1 cellular context compared by ENCODE assay signal in genomic region chr2:27211943-27212625, GRCh38.
TF ChIP-seq lines count a peak whose summit lies in the region.

Gene ATRAID (plus strand): TSS chr2:27212041. CDS start chr2:27212369, 328 bp downstream.
Gene SLC5A6 (minus strand): TSS chr2:27212268. CDS start chr2:27207650, 4,618 bp downstream.

TF ChIP-seq in HepG2, 621 proteins besides CTCF, POLR2A, EP300 and RAD21 (continued from another document and continues in another):
- TF ChIP-seq, protein P1, sequence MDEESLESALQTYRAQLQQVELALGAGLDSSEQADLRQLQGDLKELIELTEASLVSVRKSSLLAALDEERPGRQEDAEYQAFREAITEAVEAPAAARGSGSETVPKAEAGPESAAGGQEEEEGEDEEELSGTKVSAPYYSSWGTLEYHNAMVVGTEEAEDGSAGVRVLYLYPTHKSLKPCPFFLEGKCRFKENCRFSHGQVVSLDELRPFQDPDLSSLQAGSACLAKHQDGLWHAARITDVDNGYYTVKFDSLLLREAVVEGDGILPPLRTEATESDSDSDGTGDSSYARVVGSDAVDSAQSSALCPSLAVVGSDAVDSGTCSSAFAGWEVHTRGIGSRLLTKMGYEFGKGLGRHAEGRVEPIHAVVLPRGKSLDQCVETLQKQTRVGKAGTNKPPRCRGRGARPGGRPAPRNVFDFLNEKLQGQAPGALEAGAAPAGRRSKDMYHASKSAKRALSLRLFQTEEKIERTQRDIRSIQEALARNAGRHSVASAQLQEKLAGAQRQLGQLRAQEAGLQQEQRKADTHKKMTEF (CRISPR knock-in tag; IDR thresholded peaks at IDR 0.05): peak; percentile 76
- peak; percentile 79; the same call in 1 of the 2 replicates for TF ChIP-seq AHR (CRISPR knock-in tag; IDR thresholded peaks at IDR 0.05)
- TF ChIP-seq HOXA9 (CRISPR knock-in tag; IDR thresholded peaks at IDR 0.05; ENCODE audit: borderline replicate concordance): peak; percentile 65; the same call in 1 of the 2 replicates
- peak; percentile 58 for TF ChIP-seq ZNF883 (CRISPR knock-in tag; IDR thresholded peaks at IDR 0.05; ENCODE audit: not compliant biosample characterization)
- TF ChIP-seq SIN3A (IDR thresholded peaks at IDR 0.05; ENCODE audit: borderline replicate concordance, low read depth, low read length): peak; percentile 91; the same call in 1 of the 2 replicates
- peak; percentile 60; the same call in 1 of the 2 replicates for TF ChIP-seq ZBTB38 (CRISPR knock-in tag; IDR thresholded peaks at IDR 0.05)
- 0 out of 2 replicates have a peak, but pooled peaks have one; percentile 48 for TF ChIP-seq ZNF160 (CRISPR knock-in tag; IDR thresholded peaks at IDR 0.05)
- peak; percentile 89; the same call in 1 of the 2 replicates for TF ChIP-seq ZNF446 (CRISPR knock-in tag; IDR thresholded peaks at IDR 0.05)
- TF ChIP-seq ZNF275 (CRISPR knock-in tag; IDR thresholded peaks at IDR 0.05; ENCODE audit: borderline replicate concordance): peak; percentile 48; the same call in 1 of the 2 replicates
- TF ChIP-seq, protein P2, sequence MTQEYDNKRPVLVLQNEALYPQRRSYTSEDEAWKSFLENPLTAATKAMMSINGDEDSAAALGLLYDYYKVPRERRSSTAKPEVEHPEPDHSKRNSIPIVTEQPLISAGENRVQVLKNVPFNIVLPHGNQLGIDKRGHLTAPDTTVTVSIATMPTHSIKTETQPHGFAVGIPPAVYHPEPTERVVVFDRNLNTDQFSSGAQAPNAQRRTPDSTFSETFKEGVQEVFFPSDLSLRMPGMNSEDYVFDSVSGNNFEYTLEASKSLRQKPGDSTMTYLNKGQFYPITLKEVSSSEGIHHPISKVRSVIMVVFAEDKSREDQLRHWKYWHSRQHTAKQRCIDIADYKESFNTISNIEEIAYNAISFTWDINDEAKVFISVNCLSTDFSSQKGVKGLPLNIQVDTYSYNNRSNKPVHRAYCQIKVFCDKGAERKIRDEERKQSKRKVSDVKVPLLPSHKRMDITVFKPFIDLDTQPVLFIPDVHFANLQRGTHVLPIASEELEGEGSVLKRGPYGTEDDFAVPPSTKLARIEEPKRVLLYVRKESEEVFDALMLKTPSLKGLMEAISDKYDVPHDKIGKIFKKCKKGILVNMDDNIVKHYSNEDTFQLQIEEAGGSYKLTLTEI (CRISPR knock-in tag; conservative IDR thresholded peaks at IDR 0.05): no peak
- TF ChIP-seq KLF9 (CRISPR knock-in tag; IDR thresholded peaks at IDR 0.05; ENCODE audit: low read depth): peak; percentile 73; the same call in 1 of the 2 replicates
- TF ChIP-seq, protein P3, sequence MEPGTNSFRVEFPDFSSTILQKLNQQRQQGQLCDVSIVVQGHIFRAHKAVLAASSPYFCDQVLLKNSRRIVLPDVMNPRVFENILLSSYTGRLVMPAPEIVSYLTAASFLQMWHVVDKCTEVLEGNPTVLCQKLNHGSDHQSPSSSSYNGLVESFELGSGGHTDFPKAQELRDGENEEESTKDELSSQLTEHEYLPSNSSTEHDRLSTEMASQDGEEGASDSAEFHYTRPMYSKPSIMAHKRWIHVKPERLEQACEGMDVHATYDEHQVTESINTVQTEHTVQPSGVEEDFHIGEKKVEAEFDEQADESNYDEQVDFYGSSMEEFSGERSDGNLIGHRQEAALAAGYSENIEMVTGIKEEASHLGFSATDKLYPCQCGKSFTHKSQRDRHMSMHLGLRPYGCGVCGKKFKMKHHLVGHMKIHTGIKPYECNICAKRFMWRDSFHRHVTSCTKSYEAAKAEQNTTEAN (CRISPR knock-in tag; conservative IDR thresholded peaks at IDR 0.05): peak; percentile 65
- no peak for TF ChIP-seq ZBTB37 (CRISPR knock-in tag; IDR thresholded peaks at IDR 0.05)
- peak; percentile 94; the same call in 1 of the 2 replicates for TF ChIP-seq ZNF138 (CRISPR knock-in tag; IDR thresholded peaks at IDR 0.05; ENCODE audit: low read depth)
- no peak; the same call in 1 of the 2 replicates for TF ChIP-seq ZNF678 (CRISPR knock-in tag; IDR thresholded peaks at IDR 0.05)
- no peak for TF ChIP-seq ZNF12 (CRISPR knock-in tag; IDR thresholded peaks at IDR 0.05)
- TF ChIP-seq NKX3-1 (CRISPR knock-in tag; IDR thresholded peaks at IDR 0.05): peak; percentile 77
- no peak for TF ChIP-seq TCF12 (IDR thresholded peaks at IDR 0.05)
- no peak for TF ChIP-seq TCF12 (CRISPR knock-in tag; IDR thresholded peaks at IDR 0.05)
- TF ChIP-seq, protein P4, sequence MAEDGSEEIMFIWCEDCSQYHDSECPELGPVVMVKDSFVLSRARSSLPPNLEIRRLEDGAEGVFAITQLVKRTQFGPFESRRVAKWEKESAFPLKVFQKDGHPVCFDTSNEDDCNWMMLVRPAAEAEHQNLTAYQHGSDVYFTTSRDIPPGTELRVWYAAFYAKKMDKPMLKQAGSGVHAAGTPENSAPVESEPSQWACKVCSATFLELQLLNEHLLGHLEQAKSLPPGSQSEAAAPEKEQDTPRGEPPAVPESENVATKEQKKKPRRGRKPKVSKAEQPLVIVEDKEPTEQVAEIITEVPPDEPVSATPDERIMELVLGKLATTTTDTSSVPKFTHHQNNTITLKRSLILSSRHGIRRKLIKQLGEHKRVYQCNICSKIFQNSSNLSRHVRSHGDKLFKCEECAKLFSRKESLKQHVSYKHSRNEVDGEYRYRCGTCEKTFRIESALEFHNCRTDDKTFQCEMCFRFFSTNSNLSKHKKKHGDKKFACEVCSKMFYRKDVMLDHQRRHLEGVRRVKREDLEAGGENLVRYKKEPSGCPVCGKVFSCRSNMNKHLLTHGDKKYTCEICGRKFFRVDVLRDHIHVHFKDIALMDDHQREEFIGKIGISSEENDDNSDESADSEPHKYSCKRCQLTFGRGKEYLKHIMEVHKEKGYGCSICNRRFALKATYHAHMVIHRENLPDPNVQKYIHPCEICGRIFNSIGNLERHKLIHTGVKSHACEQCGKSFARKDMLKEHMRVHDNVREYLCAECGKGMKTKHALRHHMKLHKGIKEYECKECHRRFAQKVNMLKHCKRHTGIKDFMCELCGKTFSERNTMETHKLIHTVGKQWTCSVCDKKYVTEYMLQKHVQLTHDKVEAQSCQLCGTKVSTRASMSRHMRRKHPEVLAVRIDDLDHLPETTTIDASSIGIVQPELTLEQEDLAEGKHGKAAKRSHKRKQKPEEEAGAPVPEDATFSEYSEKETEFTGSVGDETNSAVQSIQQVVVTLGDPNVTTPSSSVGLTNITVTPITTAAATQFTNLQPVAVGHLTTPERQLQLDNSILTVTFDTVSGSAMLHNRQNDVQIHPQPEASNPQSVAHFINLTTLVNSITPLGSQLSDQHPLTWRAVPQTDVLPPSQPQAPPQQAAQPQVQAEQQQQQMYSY (CRISPR knock-in tag; IDR thresholded peaks at IDR 0.05): peak; percentile 58; the same call in 1 of the 2 replicates
- no peak; the same call in 1 of the 2 replicates for TF ChIP-seq ARHGAP35 (CRISPR knock-in tag; IDR thresholded peaks at IDR 0.05; ENCODE audit: borderline replicate concordance)
- peak; percentile 31; the same call in 1 of the 2 replicates for TF ChIP-seq HBP1 (CRISPR knock-in tag; IDR thresholded peaks at IDR 0.05; ENCODE audit: low read depth)
- no peak; the same call in 1 of the 2 replicates for TF ChIP-seq KLF15 (CRISPR knock-in tag; IDR thresholded peaks at IDR 0.05; ENCODE audit: borderline replicate concordance)
- TF ChIP-seq ATF1 (CRISPR knock-in tag; IDR thresholded peaks at IDR 0.05): no peak
- TF ChIP-seq, protein P5, sequence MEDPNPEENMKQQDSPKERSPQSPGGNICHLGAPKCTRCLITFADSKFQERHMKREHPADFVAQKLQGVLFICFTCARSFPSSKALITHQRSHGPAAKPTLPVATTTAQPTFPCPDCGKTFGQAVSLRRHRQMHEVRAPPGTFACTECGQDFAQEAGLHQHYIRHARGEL (CRISPR knock-in tag; IDR thresholded peaks at IDR 0.05): no peak
- peak; percentile 71; the same call in 1 of the 2 replicates for TF ChIP-seq ZSCAN30 (CRISPR knock-in tag; IDR thresholded peaks at IDR 0.05)
- no peak for TF ChIP-seq ZNF839 (CRISPR knock-in tag; IDR thresholded peaks at IDR 0.05; ENCODE audit: borderline replicate concordance)
- peak; percentile 81 for TF ChIP-seq ZNF329 (CRISPR knock-in tag; IDR thresholded peaks at IDR 0.05; ENCODE audit: low read depth)
- peak; percentile 89; the same call in 1 of the 2 replicates for TF ChIP-seq TBP (CRISPR knock-in tag; IDR thresholded peaks at IDR 0.05)
- no peak for TF ChIP-seq RBAK (CRISPR knock-in tag; IDR thresholded peaks at IDR 0.05)
- TF ChIP-seq, protein P6, sequence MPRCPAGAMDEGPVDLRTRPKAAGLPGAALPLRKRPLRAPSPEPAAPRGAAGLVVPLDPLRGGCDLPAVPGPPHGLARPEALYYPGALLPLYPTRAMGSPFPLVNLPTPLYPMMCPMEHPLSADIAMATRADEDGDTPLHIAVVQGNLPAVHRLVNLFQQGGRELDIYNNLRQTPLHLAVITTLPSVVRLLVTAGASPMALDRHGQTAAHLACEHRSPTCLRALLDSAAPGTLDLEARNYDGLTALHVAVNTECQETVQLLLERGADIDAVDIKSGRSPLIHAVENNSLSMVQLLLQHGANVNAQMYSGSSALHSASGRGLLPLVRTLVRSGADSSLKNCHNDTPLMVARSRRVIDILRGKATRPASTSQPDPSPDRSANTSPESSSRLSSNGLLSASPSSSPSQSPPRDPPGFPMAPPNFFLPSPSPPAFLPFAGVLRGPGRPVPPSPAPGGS (CRISPR knock-in tag; IDR thresholded peaks at IDR 0.05): peak; percentile 77; the same call in 1 of the 2 replicates
- no peak for TF ChIP-seq SMC3 (IDR thresholded peaks at IDR 0.05; ENCODE audit: low read length)
- peak; percentile 81 for TF ChIP-seq HDAC2 (CRISPR knock-in tag; IDR thresholded peaks at IDR 0.05)
- peak; percentile 63; the same call in 1 of the 2 replicates for TF ChIP-seq KLF13 (CRISPR knock-in tag; IDR thresholded peaks at IDR 0.05)
- TF ChIP-seq, protein P7, sequence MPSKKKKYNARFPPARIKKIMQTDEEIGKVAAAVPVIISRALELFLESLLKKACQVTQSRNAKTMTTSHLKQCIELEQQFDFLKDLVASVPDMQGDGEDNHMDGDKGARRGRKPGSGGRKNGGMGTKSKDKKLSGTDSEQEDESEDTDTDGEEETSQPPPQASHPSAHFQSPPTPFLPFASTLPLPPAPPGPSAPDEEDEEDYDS (CRISPR knock-in tag; IDR thresholded peaks at IDR 0.05): peak; percentile 89
- TF ChIP-seq FOXK2 (IDR thresholded peaks at IDR 0.05): no peak; the same call in 1 of the 2 replicates
- peak; percentile 54; the same call in 1 of the 2 replicates for TF ChIP-seq ZNF710 (CRISPR knock-in tag; IDR thresholded peaks at IDR 0.05; ENCODE audit: borderline replicate concordance)
- no peak for TF ChIP-seq ZNF101 (CRISPR knock-in tag; IDR thresholded peaks at IDR 0.05; ENCODE audit: borderline replicate concordance, low read depth)
- TF ChIP-seq ZNF33B (CRISPR knock-in tag; IDR thresholded peaks at IDR 0.05): no peak
- peak; percentile 31; the same call in 1 of the 2 replicates for TF ChIP-seq MAX (IDR thresholded peaks at IDR 0.05)
- TF ChIP-seq BRD4 (CRISPR knock-in tag; IDR thresholded peaks at IDR 0.05): peak; percentile 99
- TF ChIP-seq ZNF674 (CRISPR knock-in tag; IDR thresholded peaks at IDR 0.05; ENCODE audit: low read depth): peak; percentile 94
- TF ChIP-seq ISL2 (CRISPR knock-in tag; IDR thresholded peaks at IDR 0.05): peak; percentile 75
- peak; percentile 56 for TF ChIP-seq ATF7-NPFF (CRISPR knock-in tag; IDR thresholded peaks at IDR 0.05; ENCODE audit: low read depth)
- TF ChIP-seq ARNT (IDR thresholded peaks at IDR 0.05): no peak
- TF ChIP-seq TSC22D2 (CRISPR knock-in tag; IDR thresholded peaks at IDR 0.05; ENCODE audit: borderline replicate concordance): no peak
- 0 out of 2 replicates have a peak, but pooled peaks have one; percentile 33 for TF ChIP-seq HNF4G (IDR thresholded peaks at IDR 0.05; ENCODE audit: borderline replicate concordance, low read depth, low read length)
- TF ChIP-seq HNF4G (CRISPR knock-in tag; IDR thresholded peaks at IDR 0.05; ENCODE audit: borderline replicate concordance, low read depth): peak; percentile 65; the same call in 1 of the 2 replicates
- TF ChIP-seq ELF1 (CRISPR knock-in tag; IDR thresholded peaks at IDR 0.05): peak; percentile 85
